Comparison of ENCODE assay signal across 1 cellular context in genomic region chr10:17240617-17241016, GRCh38.
A peak's percentile ranks its signal among the peaks of the same experiment; 100 is the strongest.
TF ChIP-seq lines count a peak whose summit lies in the region.

No MANE protein-coding gene starts in this region.

TF ChIP-seq in K562, 482 proteins besides CTCF, POLR2A, EP300 and RAD21:
- peak; percentile 93 for TF ChIP-seq ZBTB33 (CRISPR knock-in tag; IDR thresholded peaks at IDR 0.05)
- TF ChIP-seq, protein P1, sequence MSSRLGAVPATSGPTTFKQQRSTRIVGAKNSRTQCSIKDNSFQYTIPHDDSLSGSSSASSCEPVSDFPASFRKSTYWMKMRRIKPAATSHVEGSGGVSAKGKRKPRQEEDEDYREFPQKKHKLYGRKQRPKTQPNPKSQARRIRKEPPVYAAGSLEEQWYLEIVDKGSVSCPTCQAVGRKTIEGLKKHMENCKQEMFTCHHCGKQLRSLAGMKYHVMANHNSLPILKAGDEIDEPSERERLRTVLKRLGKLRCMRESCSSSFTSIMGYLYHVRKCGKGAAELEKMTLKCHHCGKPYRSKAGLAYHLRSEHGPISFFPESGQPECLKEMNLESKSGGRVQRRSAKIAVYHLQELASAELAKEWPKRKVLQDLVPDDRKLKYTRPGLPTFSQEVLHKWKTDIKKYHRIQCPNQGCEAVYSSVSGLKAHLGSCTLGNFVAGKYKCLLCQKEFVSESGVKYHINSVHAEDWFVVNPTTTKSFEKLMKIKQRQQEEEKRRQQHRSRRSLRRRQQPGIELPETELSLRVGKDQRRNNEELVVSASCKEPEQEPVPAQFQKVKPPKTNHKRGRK (tag; IDR thresholded peaks at IDR 0.05) = no peak
TF ChIP-seq in K562: peak in this region for 1.
